In the genomic region with DNA sequence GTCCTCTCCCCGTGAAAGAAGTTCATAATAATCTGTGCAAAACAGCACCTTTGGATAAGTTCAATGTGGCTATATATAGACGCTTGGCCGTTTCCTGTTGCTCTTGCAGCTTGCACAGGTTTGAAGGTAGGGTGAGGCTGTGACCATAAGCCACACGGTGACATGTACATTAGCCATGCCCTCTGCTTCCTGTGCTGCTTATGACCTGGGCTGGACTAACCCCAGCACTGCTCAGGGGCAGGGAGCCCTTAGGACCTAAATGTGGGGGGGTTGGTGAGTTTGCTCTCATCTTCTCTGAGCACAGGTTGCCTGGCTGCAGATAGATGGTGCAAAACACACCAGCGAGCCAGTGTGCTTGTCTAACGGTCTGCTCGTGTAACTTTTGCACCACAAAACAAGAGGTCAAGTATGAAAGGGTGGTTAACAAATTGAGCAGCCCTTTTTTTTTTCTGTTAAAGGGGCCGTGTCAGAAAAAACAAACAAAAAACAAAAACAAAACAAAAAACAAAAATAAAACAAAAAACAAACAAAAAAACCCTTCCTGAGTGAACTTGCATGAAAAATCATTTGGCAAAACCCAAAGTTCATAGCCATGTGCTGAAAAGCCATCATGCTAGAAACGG, we compare ENCODE assay signal across 10 cellular contexts. TPM values are rescaled to one million over a fixed set of nuclear protein-coding genes. Genes with fewer than 3 reads are reported as not detected.
DNase-seq lines count a peak whose midpoint lies in the region; ATAC-seq and TF ChIP-seq lines count a peak whose summit lies in the region.
"Had no signal": no experiment of that assay in that cellular context is flagged by ENCODE, and none has a peak within 500 bp of the region (broad histone marks: within the 10 kb centered on the region; RNA-seq: fewer than 3 reads in every experiment).

No MANE protein-coding gene starts in this region.

- H3K4me3 ChIP-seq in Loucy (ENCODE audit: low read length, poor library complexity, severe bottlenecking) (peak overlapping the region; percentile 45), testis (no peak overlapping the region)
- H3K4me3 ChIP-seq in naive thymus-derived CD4-positive, alpha-beta T cell (ENCODE audit: low read length) = peak overlapping the region; percentile 38
- H3K4me3 ChIP-seq: esophagus squamous epithelium had no signal

- H4K20me1 ChIP-seq in Loucy (ENCODE audit: insufficient read depth, low read length, poor library complexity, severe bottlenecking) = peaks cover 43% of the 10 kb centered on the region

- peaks cover 85 to 100% (median 95%) of the 10 kb centered on the region in 7 donors for H3K4me1 Mint-ChIP-seq in naive thymus-derived CD4-positive, alpha-beta T cell

- POLR2A ChIA-PET in naive thymus-derived CD4-positive, alpha-beta T cell (lab: Charles Lee) = interaction anchor here (0.6 to 6.6 kb wide), 4 partner anchors 9 to 36 kb away, joined by 3 to 56 read pairs (median 26); partner anchors contain the start of gene FLI1

- no peaks in the 10 kb centered on the region for H3K9me2 ChIP-seq in Loucy (replicated peaks; ENCODE audit: low read depth, low read length)

- peak overlapping the region; percentile 84 to 98 (median 93) for H3K27ac Mint-ChIP-seq in naive thymus-derived CD4-positive, alpha-beta T cell

- H3K27ac ChIP-seq in naive thymus-derived CD4-positive, alpha-beta T cell (ENCODE audit: low read depth, low read length) = peak overlapping the region; percentile 25
- no peak overlapping the region for H3K27ac ChIP-seq in testis
- H3K27ac ChIP-seq: 22Rv1 had no signal

- no peak for TF ChIP-seq CTCF in Loucy (conservative IDR thresholded peaks at IDR 0.05; ENCODE audit: low read length)
- no peak for TF ChIP-seq CTCF in GM10266 (IDR thresholded peaks at IDR 0.05; ENCODE audit: control insufficient read depth, insufficient read depth, low read depth, missing control alignments)
- no peak for TF ChIP-seq CTCF in testis (IDR thresholded peaks at IDR 0.05)
- no peak for TF ChIP-seq CTCF in omental fat pad (IDR thresholded peaks at IDR 0.05)

- peak overlapping the region; percentile 39 for H3K9ac ChIP-seq in Loucy (ENCODE audit: low read depth, low read length, poor library complexity, severe bottlenecking)

- intact Hi-C loops in naive thymus-derived CD4-positive, alpha-beta T cell (cut with micrococcal nuclease) = no loop called here
- intact Hi-C loops in testis (cut with DNase I; ENCODE audit: low total_unique reads) = no loop called here

- H3K9me3 ChIP-seq in Loucy (ENCODE audit: insufficient read depth, low read depth, low read length) (no peaks in the 10 kb centered on the region), testis (no peaks in the 10 kb centered on the region)
- no peaks in the 10 kb centered on the region for H3K9me3 ChIP-seq in naive thymus-derived CD4-positive, alpha-beta T cell (ENCODE audit: control insufficient read depth in 2 of 3, low read length in 3 of 3)
- H3K9me3 ChIP-seq: esophagus squamous epithelium had no signal

- H3K4me1 ChIP-seq in Loucy (ENCODE audit: insufficient read depth, low read length, poor library complexity, severe bottlenecking) (peaks cover 97% of the 10 kb centered on the region), testis (peaks cover 25% of the 10 kb centered on the region)
- H3K4me1 ChIP-seq in naive thymus-derived CD4-positive, alpha-beta T cell (ENCODE audit: control insufficient read depth in 2 of 2, insufficient read depth in 2 of 2, low read length in 2 of 2) = peaks cover 96 to 99% of the 10 kb centered on the region in 2 donors

- peak overlapping the region; percentile 63 to 92 (median 88) for H3K4me3 Mint-ChIP-seq in naive thymus-derived CD4-positive, alpha-beta T cell

- no peak for TF ChIP-seq POLR2A in testis (IDR thresholded peaks at IDR 0.05)

- WGBS in testis, 2 donors = 67 to 72% methylated on average over 9 of the region's 9 CpGs

- ATAC-seq in GM21723 (IDR thresholded peaks at IDR 0.05; ENCODE audit: unreplicated experiment) = peak; percentile 41
- ATAC-seq in naive thymus-derived CD4-positive, alpha-beta T cell = peak; percentile 21
- no peak for ATAC-seq in omental fat pad (ENCODE audit: low FRiP score)

- H3K79me2 ChIP-seq in Loucy (ENCODE audit: insufficient read depth, low read length) = peaks cover 97% of the 10 kb centered on the region

- H3K36me3 ChIP-seq in Loucy (ENCODE audit: insufficient read depth, low read length) (peaks cover 8% of the 10 kb centered on the region; the same call in 1 of the 2 replicates), testis (ENCODE audit: low read depth, missing control alignments) (no peaks in the 10 kb centered on the region)
- no peaks in the 10 kb centered on the region for H3K36me3 ChIP-seq in naive thymus-derived CD4-positive, alpha-beta T cell (ENCODE audit: control insufficient read depth in 2 of 3, insufficient read depth in 3 of 3, low read length in 3 of 3)
- H3K36me3 ChIP-seq: esophagus squamous epithelium had no signal

- no peaks in the 10 kb centered on the region for H3K27me3 Mint-ChIP-seq in naive thymus-derived CD4-positive, alpha-beta T cell

- no peak overlapping the region for H2AFZ ChIP-seq in Loucy (ENCODE audit: low read length)

- H3K36me3 Mint-ChIP-seq in naive thymus-derived CD4-positive, alpha-beta T cell = peaks cover 0 to 34% (median 0%) of the 10 kb centered on the region in 5 donors

- DNase-seq in NK-92 treated with Interleukin-12 subunit alpha and Interleukin-12 subunit beta, amount 100 ng/mL, for 24 hours (lab: John Stamatoyannopoulos, UW) = peak; percentile 84
- DNase-seq in NK-92 (lab: John Stamatoyannopoulos, UW; ENCODE audit: unreplicated experiment) (no peak), GM10266 (ENCODE audit: extremely low spot score) (no peak), testis (no peak), omental fat pad (ENCODE audit: low spot score) (no peak)
- no peak for DNase-seq in naive thymus-derived CD4-positive, alpha-beta T cell
- DNase-seq: esophagus squamous epithelium had no signal

- H3F3A ChIP-seq in Loucy (ENCODE audit: low read depth) = peaks cover 8% of the 10 kb centered on the region

- no peaks in the 10 kb centered on the region for H3K9me3 Mint-ChIP-seq in naive thymus-derived CD4-positive, alpha-beta T cell

- CTCF ChIA-PET in naive thymus-derived CD4-positive, alpha-beta T cell (lab: Charles Lee) = interaction anchor here (0.8 kb wide), 1 partner anchor 98 kb away, joined by 3 read pairs; no protein-coding TSS in a partner anchor

- peak overlapping the region; percentile 75 for H3K4me2 ChIP-seq in Loucy (ENCODE audit: low read depth, low read length, poor library complexity, severe bottlenecking)

- no peaks in the 10 kb centered on the region for H3K27me3 ChIP-seq in Loucy (ENCODE audit: insufficient read depth, low read length, poor library complexity, severe bottlenecking)
- H3K27me3 ChIP-seq in naive thymus-derived CD4-positive, alpha-beta T cell (ENCODE audit: control insufficient read depth in 2 of 2, insufficient read depth in 2 of 2, low read length in 2 of 2) = no peaks in the 10 kb centered on the region
- no peaks in the 10 kb centered on the region for H3K27me3 ChIP-seq in testis
- H3K27me3 ChIP-seq: esophagus squamous epithelium had no signal

RNA-seq across cellular contexts. Expression of gene FLI1, which starts 37.3 kb away (rescaled TPM):
- 100 to 1,000 TPM in 1 of 5 experiments, 10 to 100 TPM in 4; 80.8 to 108 (median 89.3) TPM for total RNA-seq in naive thymus-derived CD4-positive, alpha-beta T cell
- 10 to 100 TPM; 52.1 to 53.8 TPM for polyA plus RNA-seq in naive thymus-derived CD4-positive, alpha-beta T cell
- total RNA-seq in testis (10 to 100 TPM; 13.3 to 16.7 TPM), omental fat pad (100 to 1,000 TPM in 1 of 4 donors, 10 to 100 TPM in 3; 12.9 to 118 (median 50.4) TPM)
- 8.7 TPM for polyA plus RNA-seq in testis (ENCODE audit: insufficient read depth, low read depth, low replicate concordance)

Comparison
In these comparisons a context has a peak if more than half of its experiments do, and no peak if none do; other contexts are left out.
1. H3K4me3 ChIP-seq: peak in Loucy (single experiment) and naive thymus-derived CD4-positive, alpha-beta T cell (single experiment); none in testis (0 of 2).